In the genomic region with DNA sequence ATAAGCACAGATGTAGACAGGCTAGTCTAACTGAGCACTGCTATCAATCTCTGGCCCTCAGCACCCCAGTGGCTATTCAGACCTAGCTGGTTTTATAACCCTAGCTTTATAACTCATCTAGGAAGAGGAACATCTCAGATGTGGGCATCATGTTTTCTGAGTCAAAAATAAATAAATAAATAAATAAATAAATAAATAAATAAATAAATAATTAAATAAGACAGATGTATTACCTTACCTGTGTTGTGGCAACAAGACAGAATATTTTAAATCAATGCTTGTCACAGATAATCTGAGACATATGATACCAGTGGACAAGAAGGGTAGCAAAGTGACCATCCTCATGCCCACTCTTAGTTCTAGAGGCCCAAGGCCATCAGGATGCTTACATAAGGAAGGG, we compare ENCODE assay signal across 1 cellular context.
A peak's percentile ranks its signal among the peaks of the same experiment; 100 is the strongest.
TF ChIP-seq lines count a peak whose summit lies in the region.

No MANE protein-coding gene starts in this region.

TF ChIP-seq in HEK293, 187 proteins besides CTCF, POLR2A, EP300 and RAD21 (continued from another document):
- TF ChIP-seq ZBTB49 (tag by site-specific recombination; IDR thresholded peaks at IDR 0.05; ENCODE audit: low read depth): no peak
- no peak for TF ChIP-seq KLF1 (tag by site-specific recombination; IDR thresholded peaks at IDR 0.05)
- TF ChIP-seq ZNF571 (tag by site-specific recombination; IDR thresholded peaks at IDR 0.05): no peak
- TF ChIP-seq ZNF513 (tag by site-specific recombination; IDR thresholded peaks at IDR 0.05): no peak
- no peak for TF ChIP-seq BCL11B (tag by site-specific recombination; IDR thresholded peaks at IDR 0.05; ENCODE audit: low read depth)
- no peak for TF ChIP-seq ZNF239 (tag by site-specific recombination; IDR thresholded peaks at IDR 0.05)
- TF ChIP-seq ZNF302 (tag by site-specific recombination; IDR thresholded peaks at IDR 0.05; ENCODE audit: low read depth): no peak
- no peak for TF ChIP-seq ZNF311 (tag by site-specific recombination; IDR thresholded peaks at IDR 0.05; ENCODE audit: borderline replicate concordance)
- TF ChIP-seq ZNF155 (tag by site-specific recombination; IDR thresholded peaks at IDR 0.05): no peak
- no peak for TF ChIP-seq ZNF404 (tag by site-specific recombination; IDR thresholded peaks at IDR 0.05)
- TF ChIP-seq, protein P1, sequence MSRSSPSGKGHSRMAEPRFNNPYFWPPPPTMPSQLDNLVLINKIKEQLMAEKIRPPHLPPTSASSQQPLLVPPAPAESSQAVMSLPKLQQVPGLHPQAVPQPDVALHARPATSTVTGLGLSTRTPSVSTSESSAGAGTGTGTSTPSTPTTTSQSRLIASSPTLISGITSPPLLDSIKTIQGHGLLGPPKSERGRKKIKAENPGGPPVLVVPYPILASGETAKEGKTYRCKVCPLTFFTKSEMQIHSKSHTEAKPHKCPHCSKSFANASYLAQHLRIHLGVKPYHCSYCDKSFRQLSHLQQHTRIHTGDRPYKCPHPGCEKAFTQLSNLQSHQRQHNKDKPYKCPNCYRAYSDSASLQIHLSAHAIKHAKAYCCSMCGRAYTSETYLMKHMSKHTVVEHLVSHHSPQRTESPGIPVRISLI (tag by site-specific recombination; IDR thresholded peaks at IDR 0.05): no peak
- TF ChIP-seq ZNF664 (tag by site-specific recombination; IDR thresholded peaks at IDR 0.05): peak; percentile 53; the same call in 1 of the 2 replicates
- peak; percentile 70; the same call in 1 of the 2 replicates for TF ChIP-seq ZNF433 (tag by site-specific recombination; IDR thresholded peaks at IDR 0.05; ENCODE audit: low read depth)
- peak; percentile 47; the same call in 1 of the 2 replicates for TF ChIP-seq ZNF202 (tag by site-specific recombination; IDR thresholded peaks at IDR 0.05; ENCODE audit: borderline replicate concordance)
- TF ChIP-seq ZNF837 (tag by site-specific recombination; IDR thresholded peaks at IDR 0.05): no peak
- no peak for TF ChIP-seq ZNF610 (tag by site-specific recombination; IDR thresholded peaks at IDR 0.05; ENCODE audit: borderline replicate concordance)
- no peak for TF ChIP-seq ZNF658 (tag by site-specific recombination; IDR thresholded peaks at IDR 0.05)
- no peak for TF ChIP-seq KLF16 (tag by site-specific recombination; IDR thresholded peaks at IDR 0.05)
- TF ChIP-seq GLI2 (tag by site-specific recombination; IDR thresholded peaks at IDR 0.05; ENCODE audit: borderline replicate concordance, low read depth): peak; percentile 18; the same call in 1 of the 2 replicates
- TF ChIP-seq GFI1B (tag by site-specific recombination; IDR thresholded peaks at IDR 0.05): no peak
- TF ChIP-seq TRIM28 (IDR thresholded peaks at IDR 0.05; ENCODE audit: borderline replicate concordance, low read length): no peak
- TF ChIP-seq ZNF394 (tag by site-specific recombination; IDR thresholded peaks at IDR 0.05; ENCODE audit: borderline replicate concordance): peak; percentile 94
- TF ChIP-seq YY1 (tag by site-specific recombination; IDR thresholded peaks at IDR 0.05): no peak
- TF ChIP-seq, protein P2, sequence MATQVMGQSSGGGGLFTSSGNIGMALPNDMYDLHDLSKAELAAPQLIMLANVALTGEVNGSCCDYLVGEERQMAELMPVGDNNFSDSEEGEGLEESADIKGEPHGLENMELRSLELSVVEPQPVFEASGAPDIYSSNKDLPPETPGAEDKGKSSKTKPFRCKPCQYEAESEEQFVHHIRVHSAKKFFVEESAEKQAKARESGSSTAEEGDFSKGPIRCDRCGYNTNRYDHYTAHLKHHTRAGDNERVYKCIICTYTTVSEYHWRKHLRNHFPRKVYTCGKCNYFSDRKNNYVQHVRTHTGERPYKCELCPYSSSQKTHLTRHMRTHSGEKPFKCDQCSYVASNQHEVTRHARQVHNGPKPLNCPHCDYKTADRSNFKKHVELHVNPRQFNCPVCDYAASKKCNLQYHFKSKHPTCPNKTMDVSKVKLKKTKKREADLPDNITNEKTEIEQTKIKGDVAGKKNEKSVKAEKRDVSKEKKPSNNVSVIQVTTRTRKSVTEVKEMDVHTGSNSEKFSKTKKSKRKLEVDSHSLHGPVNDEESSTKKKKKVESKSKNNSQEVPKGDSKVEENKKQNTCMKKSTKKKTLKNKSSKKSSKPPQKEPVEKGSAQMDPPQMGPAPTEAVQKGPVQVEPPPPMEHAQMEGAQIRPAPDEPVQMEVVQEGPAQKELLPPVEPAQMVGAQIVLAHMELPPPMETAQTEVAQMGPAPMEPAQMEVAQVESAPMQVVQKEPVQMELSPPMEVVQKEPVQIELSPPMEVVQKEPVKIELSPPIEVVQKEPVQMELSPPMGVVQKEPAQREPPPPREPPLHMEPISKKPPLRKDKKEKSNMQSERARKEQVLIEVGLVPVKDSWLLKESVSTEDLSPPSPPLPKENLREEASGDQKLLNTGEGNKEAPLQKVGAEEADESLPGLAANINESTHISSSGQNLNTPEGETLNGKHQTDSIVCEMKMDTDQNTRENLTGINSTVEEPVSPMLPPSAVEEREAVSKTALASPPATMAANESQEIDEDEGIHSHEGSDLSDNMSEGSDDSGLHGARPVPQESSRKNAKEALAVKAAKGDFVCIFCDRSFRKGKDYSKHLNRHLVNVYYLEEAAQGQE (tag by site-specific recombination; IDR thresholded peaks at IDR 0.05): peak; percentile 71
- TF ChIP-seq ZBTB8A (tag by site-specific recombination; IDR thresholded peaks at IDR 0.05): peak; percentile 78
- TF ChIP-seq, protein P3, sequence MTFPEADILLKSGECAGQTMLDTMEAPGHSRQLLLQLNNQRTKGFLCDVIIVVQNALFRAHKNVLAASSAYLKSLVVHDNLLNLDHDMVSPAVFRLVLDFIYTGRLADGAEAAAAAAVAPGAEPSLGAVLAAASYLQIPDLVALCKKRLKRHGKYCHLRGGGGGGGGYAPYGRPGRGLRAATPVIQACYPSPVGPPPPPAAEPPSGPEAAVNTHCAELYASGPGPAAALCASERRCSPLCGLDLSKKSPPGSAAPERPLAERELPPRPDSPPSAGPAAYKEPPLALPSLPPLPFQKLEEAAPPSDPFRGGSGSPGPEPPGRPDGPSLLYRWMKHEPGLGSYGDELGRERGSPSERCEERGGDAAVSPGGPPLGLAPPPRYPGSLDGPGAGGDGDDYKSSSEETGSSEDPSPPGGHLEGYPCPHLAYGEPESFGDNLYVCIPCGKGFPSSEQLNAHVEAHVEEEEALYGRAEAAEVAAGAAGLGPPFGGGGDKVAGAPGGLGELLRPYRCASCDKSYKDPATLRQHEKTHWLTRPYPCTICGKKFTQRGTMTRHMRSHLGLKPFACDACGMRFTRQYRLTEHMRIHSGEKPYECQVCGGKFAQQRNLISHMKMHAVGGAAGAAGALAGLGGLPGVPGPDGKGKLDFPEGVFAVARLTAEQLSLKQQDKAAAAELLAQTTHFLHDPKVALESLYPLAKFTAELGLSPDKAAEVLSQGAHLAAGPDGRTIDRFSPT (tag by site-specific recombination; IDR thresholded peaks at IDR 0.05): no peak
